Comparison of ENCODE assay signal across 16 cellular contexts in genomic region chr1:4267381-4268261, GRCh38.
DNase-seq lines count a peak whose midpoint lies in the region; ATAC-seq and TF ChIP-seq lines count a peak whose summit lies in the region.
"Had no signal": no experiment of that assay in that cellular context is flagged by ENCODE, and none has a peak within 500 bp of the region (broad histone marks: within the 10 kb centered on the region; RNA-seq: fewer than 3 reads in every experiment).

No MANE protein-coding gene starts in this region.

- H3K27me3 Mint-ChIP-seq in CD8-positive, alpha-beta memory T cell = peaks cover 6 to 23% of the 10 kb centered on the region in 2 donors

- no peak for TF ChIP-seq CTCF in OCI-LY3 (IDR thresholded peaks at IDR 0.05; ENCODE audit: low read depth, low read length)

- H3K4me2 ChIP-seq in OCI-LY3 (ENCODE audit: low read length) = peak overlapping the region; percentile 99

- no peak overlapping the region for H3K4me3 ChIP-seq in CD8-positive, alpha-beta memory T cell (ENCODE audit: low read length)
- peak overlapping the region; percentile 73 for H3K4me3 ChIP-seq in OCI-LY3 (ENCODE audit: low read length)
- H3K4me3 ChIP-seq: ascending aorta, left lung, prostate gland had no signal

- H4K20me1 ChIP-seq in OCI-LY3 (ENCODE audit: insufficient read depth, low read length) = no peaks in the 10 kb centered on the region

- peaks cover 8 to 27% (median 26%) of the 10 kb centered on the region in 3 donors for H3K4me1 Mint-ChIP-seq in CD8-positive, alpha-beta memory T cell

- no peaks in the 10 kb centered on the region for H3K9me3 Mint-ChIP-seq in CD8-positive, alpha-beta memory T cell
- H3K9me3 Mint-ChIP-seq: activated CD8-positive, alpha-beta T cell treated with anti-CD3 and anti-CD28 coated beads for 36 hours had no signal

- CTCF ChIA-PET in CD8-positive, alpha-beta memory T cell (lab: Charles Lee) = no interaction called here

- 0 out of 2 replicates have a peak overlapping the region, but pooled peaks have one; percentile 36 for H2AFZ ChIP-seq in OCI-LY3 (ENCODE audit: low read depth, low read length)

- no peak overlapping the region for H3K27ac ChIP-seq in CD8-positive, alpha-beta memory T cell (ENCODE audit: low read depth, low read length)
- H3K27ac ChIP-seq in OCI-LY3 (ENCODE audit: low read length) = peak overlapping the region; percentile 97
- H3K27ac ChIP-seq: ascending aorta, left lung, prostate gland had no signal

- H3K27ac Mint-ChIP-seq in CD8-positive, alpha-beta memory T cell = peak overlapping the region in 2 of 8 donors; percentile 13 to 83
- H3K27ac Mint-ChIP-seq: activated CD8-positive, alpha-beta T cell treated with anti-CD3 and anti-CD28 coated beads for 36 hours had no signal

- H3K36me3 Mint-ChIP-seq in CD8-positive, alpha-beta memory T cell = peaks cover 0 to 2% (median 0%) of the 10 kb centered on the region in 3 donors

- no peak for DNase-seq in CD8-positive, alpha-beta memory T cell
- DNase-seq in DMS153 treated with DMSO at 0.1 percent for 48 hours (lab: John Stamatoyannopoulos, UW; ENCODE audit: unreplicated experiment) (no peak), NCI-H2029 (lab: John Stamatoyannopoulos, UW) (no peak), DMS 273 (lab: John Stamatoyannopoulos, UW; ENCODE audit: unreplicated experiment) (no peak), AG08396 (ENCODE audit: low spot score) (no peak)
- DNase-seq: ACHN; activated CD8-positive, alpha-beta T cell treated with anti-CD3 and anti-CD28 coated beads for 36 hours; left lung; NCI-H187 had no signal

- POLR2A ChIA-PET in CD8-positive, alpha-beta memory T cell (lab: Charles Lee) = no interaction called here

- H3K36me3 ChIP-seq in CD8-positive, alpha-beta memory T cell (ENCODE audit: insufficient read depth, low read length) = no peaks in the 10 kb centered on the region
- H3K36me3 ChIP-seq in OCI-LY3 (replicated peaks; ENCODE audit: low read depth, low read length) = peaks cover 8% of the 10 kb centered on the region
- H3K36me3 ChIP-seq: ascending aorta, left lung, prostate gland had no signal

- H3K4me1 ChIP-seq in CD8-positive, alpha-beta memory T cell (ENCODE audit: insufficient read depth, low read length) = no peaks in the 10 kb centered on the region
- H3K4me1 ChIP-seq in OCI-LY3 (ENCODE audit: low read length) = peaks cover 30% of the 10 kb centered on the region
- H3K4me1 ChIP-seq: ascending aorta, left lung, prostate gland had no signal

- ATAC-seq in GM19372 (IDR thresholded peaks at IDR 0.05; ENCODE audit: low read depth, unreplicated experiment) (peak; percentile 84), HG02943 (IDR thresholded peaks at IDR 0.05; ENCODE audit: low read depth, unreplicated experiment) (peak; percentile 95)
- ATAC-seq: activated CD8-positive, alpha-beta T cell treated with anti-CD3 and anti-CD28 coated beads for 36 hours; esophagus mucosa; left lung; Right ventricle myocardium inferior had no signal

- H3K9ac ChIP-seq in OCI-LY3 (ENCODE audit: low read length) = peak overlapping the region; percentile 72

- H3K79me2 ChIP-seq in OCI-LY3 (ENCODE audit: low read length) = no peaks in the 10 kb centered on the region

- no peaks in the 10 kb centered on the region for H3K9me3 ChIP-seq in CD8-positive, alpha-beta memory T cell (ENCODE audit: low read length)
- H3K9me3 ChIP-seq in OCI-LY3 (ENCODE audit: insufficient read depth, low read length) = no peaks in the 10 kb centered on the region
- H3K9me3 ChIP-seq: ascending aorta, left lung, prostate gland had no signal

- H3K27me3 ChIP-seq in CD8-positive, alpha-beta memory T cell (ENCODE audit: insufficient read depth, low read length, poor library complexity, severe bottlenecking) = no peaks in the 10 kb centered on the region
- H3K27me3 ChIP-seq in OCI-LY3 (ENCODE audit: low read depth, low read length) = no peaks in the 10 kb centered on the region; the same call in 1 of the 2 replicates
- H3K27me3 ChIP-seq: ascending aorta had no signal

- peak overlapping the region in 4 of 7 donors; percentile 10 to 33 (median 16) for H3K4me3 Mint-ChIP-seq in CD8-positive, alpha-beta memory T cell
- H3K4me3 Mint-ChIP-seq: activated CD8-positive, alpha-beta T cell treated with anti-CD3 and anti-CD28 coated beads for 36 hours had no signal
